Comparison of ENCODE assay signal across 1 cellular context in the genomic region with DNA sequence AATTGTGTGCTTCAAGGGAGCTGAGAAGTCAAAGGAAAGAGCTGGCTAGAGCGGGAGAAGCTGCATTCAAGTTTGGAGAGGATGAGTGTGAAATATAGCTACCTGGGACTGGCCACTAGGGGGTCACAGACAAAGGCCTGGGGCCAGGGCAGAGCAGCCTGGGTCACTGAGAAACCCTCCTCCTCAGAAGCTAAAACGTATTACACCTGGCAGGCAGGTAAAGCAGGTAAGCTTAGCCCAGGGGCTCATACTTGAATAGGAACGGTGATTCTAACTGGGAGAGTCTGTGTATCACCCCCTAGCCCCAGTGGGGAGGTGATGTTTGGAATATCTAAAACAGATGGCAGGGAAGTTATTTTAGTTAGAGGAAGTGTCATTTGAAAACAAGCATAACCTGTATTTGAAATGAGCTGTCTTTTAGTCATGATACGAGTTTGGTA.
A peak's percentile ranks its signal among the peaks of the same experiment; 100 is the strongest.
TF ChIP-seq lines count a peak whose summit lies in the region.

No MANE protein-coding gene starts in this region.

TF ChIP-seq in GM23338, 12 proteins besides CTCF, POLR2A, EP300 and RAD21:
- TF ChIP-seq, protein P1, sequence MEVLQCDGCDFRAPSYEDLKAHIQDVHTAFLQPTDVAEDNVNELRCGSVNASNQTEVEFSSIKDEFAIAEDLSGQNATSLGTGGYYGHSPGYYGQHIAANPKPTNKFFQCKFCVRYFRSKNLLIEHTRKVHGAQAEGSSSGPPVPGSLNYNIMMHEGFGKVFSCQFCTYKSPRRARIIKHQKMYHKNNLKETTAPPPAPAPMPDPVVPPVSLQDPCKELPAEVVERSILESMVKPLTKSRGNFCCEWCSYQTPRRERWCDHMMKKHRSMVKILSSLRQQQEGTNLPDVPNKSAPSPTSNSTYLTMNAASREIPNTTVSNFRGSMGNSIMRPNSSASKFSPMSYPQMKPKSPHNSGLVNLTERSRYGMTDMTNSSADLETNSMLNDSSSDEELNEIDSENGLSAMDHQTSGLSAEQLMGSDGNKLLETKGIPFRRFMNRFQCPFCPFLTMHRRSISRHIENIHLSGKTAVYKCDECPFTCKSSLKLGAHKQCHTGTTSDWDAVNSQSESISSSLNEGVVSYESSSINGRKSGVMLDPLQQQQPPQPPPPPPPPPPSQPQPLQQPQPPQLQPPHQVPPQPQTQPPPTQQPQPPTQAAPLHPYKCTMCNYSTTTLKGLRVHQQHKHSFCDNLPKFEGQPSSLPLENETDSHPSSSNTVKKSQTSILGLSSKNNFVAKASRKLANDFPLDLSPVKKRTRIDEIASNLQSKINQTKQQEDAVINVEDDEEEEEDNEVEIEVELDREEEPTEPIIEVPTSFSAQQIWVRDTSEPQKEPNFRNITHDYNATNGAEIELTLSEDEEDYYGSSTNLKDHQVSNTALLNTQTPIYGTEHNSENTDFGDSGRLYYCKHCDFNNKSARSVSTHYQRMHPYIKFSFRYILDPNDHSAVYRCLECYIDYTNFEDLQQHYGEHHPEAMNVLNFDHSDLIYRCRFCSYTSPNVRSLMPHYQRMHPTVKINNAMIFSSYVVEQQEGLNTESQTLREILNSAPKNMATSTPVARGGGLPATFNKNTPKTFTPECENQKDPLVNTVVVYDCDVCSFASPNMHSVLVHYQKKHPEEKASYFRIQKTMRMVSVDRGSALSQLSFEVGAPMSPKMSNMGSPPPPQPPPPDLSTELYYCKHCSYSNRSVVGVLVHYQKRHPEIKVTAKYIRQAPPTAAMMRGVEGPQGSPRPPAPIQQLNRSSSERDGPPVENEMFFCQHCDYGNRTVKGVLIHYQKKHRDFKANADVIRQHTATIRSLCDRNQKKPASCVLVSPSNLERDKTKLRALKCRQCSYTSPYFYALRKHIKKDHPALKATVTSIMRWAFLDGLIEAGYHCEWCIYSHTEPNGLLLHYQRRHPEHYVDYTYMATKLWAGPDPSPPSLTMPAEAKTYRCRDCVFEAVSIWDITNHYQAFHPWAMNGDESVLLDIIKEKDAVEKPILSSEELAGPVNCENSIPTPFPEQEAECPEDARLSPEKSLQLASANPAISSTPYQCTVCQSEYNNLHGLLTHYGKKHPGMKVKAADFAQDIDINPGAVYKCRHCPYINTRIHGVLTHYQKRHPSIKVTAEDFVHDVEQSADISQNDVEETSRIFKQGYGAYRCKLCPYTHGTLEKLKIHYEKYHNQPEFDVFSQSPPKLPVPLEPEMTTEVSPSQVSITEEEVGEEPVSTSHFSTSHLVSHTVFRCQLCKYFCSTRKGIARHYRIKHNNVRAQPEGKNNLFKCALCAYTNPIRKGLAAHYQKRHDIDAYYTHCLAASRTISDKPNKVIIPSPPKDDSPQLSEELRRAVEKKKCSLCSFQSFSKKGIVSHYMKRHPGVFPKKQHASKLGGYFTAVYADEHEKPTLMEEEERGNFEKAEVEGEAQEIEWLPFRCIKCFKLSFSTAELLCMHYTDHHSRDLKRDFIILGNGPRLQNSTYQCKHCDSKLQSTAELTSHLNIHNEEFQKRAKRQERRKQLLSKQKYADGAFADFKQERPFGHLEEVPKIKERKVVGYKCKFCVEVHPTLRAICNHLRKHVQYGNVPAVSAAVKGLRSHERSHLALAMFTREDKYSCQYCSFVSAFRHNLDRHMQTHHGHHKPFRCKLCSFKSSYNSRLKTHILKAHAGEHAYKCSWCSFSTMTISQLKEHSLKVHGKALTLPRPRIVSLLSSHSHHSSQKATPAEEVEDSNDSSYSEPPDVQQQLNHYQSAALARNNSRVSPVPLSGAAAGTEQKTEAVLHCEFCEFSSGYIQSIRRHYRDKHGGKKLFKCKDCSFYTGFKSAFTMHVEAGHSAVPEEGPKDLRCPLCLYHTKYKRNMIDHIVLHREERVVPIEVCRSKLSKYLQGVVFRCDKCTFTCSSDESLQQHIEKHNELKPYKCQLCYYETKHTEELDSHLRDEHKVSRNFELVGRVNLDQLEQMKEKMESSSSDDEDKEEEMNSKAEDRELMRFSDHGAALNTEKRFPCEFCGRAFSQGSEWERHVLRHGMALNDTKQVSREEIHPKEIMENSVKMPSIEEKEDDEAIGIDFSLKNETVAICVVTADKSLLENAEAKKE (CRISPR knock-in tag; IDR thresholded peaks at IDR 0.05): peak; percentile 22; the same call in 1 of the 2 replicates
- TF ChIP-seq EZH2phosphoT487 (IDR thresholded peaks at IDR 0.05; ENCODE audit: unreplicated experiment): no peak
